Comparison of ENCODE assay signal across 20 cellular contexts in the genomic region with DNA sequence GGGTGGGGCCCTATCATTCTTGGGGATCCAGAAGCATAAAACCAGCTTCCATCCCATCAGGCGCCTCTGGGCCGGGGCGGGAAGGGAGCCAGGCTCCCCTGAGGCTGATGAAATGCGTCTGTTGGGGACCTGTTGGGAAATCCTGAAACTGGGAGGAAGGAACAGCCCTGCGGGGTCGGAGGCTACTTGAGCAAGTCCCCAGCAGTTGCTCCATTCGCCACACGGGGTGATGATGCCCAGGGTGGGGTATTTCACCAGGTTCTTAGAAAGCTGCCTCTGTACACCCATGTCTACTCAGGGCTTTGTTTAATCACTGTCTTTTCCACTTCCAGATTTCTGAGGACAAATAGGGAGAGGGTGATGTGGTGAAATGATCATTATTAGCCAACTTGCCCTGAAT. TPM values are rescaled to one million over a fixed set of nuclear protein-coding genes. Genes with fewer than 3 reads are reported as not detected.
DNase-seq lines count a peak whose midpoint lies in the region; ATAC-seq and TF ChIP-seq lines count a peak whose summit lies in the region.
"Had no signal": no experiment of that assay in that cellular context is flagged by ENCODE, and none has a peak within 500 bp of the region (broad histone marks: within the 10 kb centered on the region; RNA-seq: fewer than 3 reads in every experiment).

No MANE protein-coding gene starts in this region.

- H3K27ac ChIP-seq in endodermal cell (ENCODE audit: low read depth, low read length) (no peak overlapping the region), neutrophil (peak overlapping the region; percentile 60)

- H3K9me3 Mint-ChIP-seq in endodermal cell (no peaks in the 10 kb centered on the region), nephron progenitor cell (no peaks in the 10 kb centered on the region)
- H3K9me3 Mint-ChIP-seq: natural killer cell; stimulated activated naive CD8-positive, alpha-beta T cell treated with anti-CD3 and anti-CD28 coated beads, Interleukin-15, Interleukin-2, amounts not matched to agents 100 ng/mL and 50 ng/mL, for 24 hours had no signal

- no peak overlapping the region for H3K4me3 Mint-ChIP-seq in endodermal cell
- H3K4me3 Mint-ChIP-seq in nephron progenitor cell, result no peak overlapping the region
- H3K4me3 Mint-ChIP-seq: activated naive CD8-positive, alpha-beta T cell; natural killer cell; stimulated activated naive CD8-positive, alpha-beta T cell treated with anti-CD3 and anti-CD28 coated beads, Interleukin-15, Interleukin-2, amounts not matched to agents 100 ng/mL and 50 ng/mL, for 24 hours had no signal

- no peaks in the 10 kb centered on the region for H3K36me3 Mint-ChIP-seq in endodermal cell (ENCODE audit: low read depth)
- no peaks in the 10 kb centered on the region for H3K36me3 Mint-ChIP-seq in nephron progenitor cell (ENCODE audit: low read depth)
- H3K36me3 Mint-ChIP-seq: activated naive CD8-positive, alpha-beta T cell; natural killer cell had no signal

- DNase-seq in H7 (peak; percentile 78), NB4 (ENCODE audit: low read depth) (peak; percentile 89), endodermal cell (peak; percentile 66), NCI-H1436 treated with DMSO at 0.1 percent for 48 hours (lab: John Stamatoyannopoulos, UW) (no peak), nephron progenitor cell (no peak), HT-29 (ENCODE audit: low spot score) (no peak)
- DNase-seq: activated CD8-positive, alpha-beta memory T cell treated with anti-CD3 and anti-CD28 coated beads for 24 hours; COR-L47; islet precursor cell; mesenchymal stem cell; natural killer cell; NCI-H1694; NCI-H446; SHP77 treated with DMSO at 0.1 percent for 48 hours; stimulated activated CD4-positive, alpha-beta T cell treated with anti-CD3 and anti-CD28 coated beads, Interleukin-2, amount 100 ng/mL, for 24 hours had no signal

- TF ChIP-seq CTCF in NB4 (IDR thresholded peaks at IDR 0.05; ENCODE audit: low read depth, low read length) (peak; percentile 49), endodermal cell (conservative IDR thresholded peaks at IDR 0.05) (peak; percentile 55), neutrophil (IDR thresholded peaks at IDR 0.05) (no peak), nephron progenitor cell (IDR thresholded peaks at IDR 0.05) (no peak)

- 87 to 93% methylated on average over 4 to 8 of the region's 8 CpGs for WGBS in endodermal cell (ENCODE audit: insufficient coverage in 1 of 2, insufficient read length in 1 of 2), 2 experiments

- no peak for ATAC-seq in GM18868 (IDR thresholded peaks at IDR 0.05; ENCODE audit: unreplicated experiment)
- ATAC-seq: activated CD4-positive, CD25-positive, alpha-beta regulatory T cell treated with anti-CD3 and anti-CD28 coated beads, Interleukin-2, amount 50 U/mL, for 24 hours had no signal

- TF ChIP-seq POLR2A in NB4 (IDR thresholded peaks at IDR 0.05; ENCODE audit: extremely low read depth, insufficient read length), result no peak

- peaks cover 39% of the 10 kb centered on the region for H3K27me3 Mint-ChIP-seq in endodermal cell (ENCODE audit: insufficient read depth)
- H3K27me3 Mint-ChIP-seq in nephron progenitor cell (ENCODE audit: low read depth, poor library complexity), result peaks cover 6% of the 10 kb centered on the region
- H3K27me3 Mint-ChIP-seq: activated naive CD8-positive, alpha-beta T cell; stimulated activated naive CD8-positive, alpha-beta T cell treated with anti-CD3 and anti-CD28 coated beads, Interleukin-15, Interleukin-2, amounts not matched to agents 100 ng/mL and 50 ng/mL, for 24 hours had no signal

- H3K27me3 ChIP-seq in H7 (ENCODE audit: control insufficient read depth, insufficient read depth, low read length), result no peaks in the 10 kb centered on the region
- peaks cover 46% of the 10 kb centered on the region for H3K27me3 ChIP-seq in endodermal cell (ENCODE audit: control insufficient read depth, insufficient read depth, low read length, poor library complexity, severe bottlenecking)
- H3K27me3 ChIP-seq in neutrophil, result no peaks in the 10 kb centered on the region

- H3K4me1 ChIP-seq in endodermal cell (ENCODE audit: control insufficient read depth, insufficient read depth, low read length) (peaks cover 8% of the 10 kb centered on the region), neutrophil (ENCODE audit: control insufficient read depth in 1 of 2, insufficient read depth in 1 of 2, low read depth in 1 of 2, low read length in 1 of 2) (peaks cover 68 to 70% of the 10 kb centered on the region in 2 experiments)

- no peaks in the 10 kb centered on the region for H3K36me3 ChIP-seq in H7 (replicated peaks; ENCODE audit: control insufficient read depth, insufficient read depth, low read length)
- H3K36me3 ChIP-seq in endodermal cell (ENCODE audit: control insufficient read depth, insufficient read depth, low read length), result no peaks in the 10 kb centered on the region
- no peaks in the 10 kb centered on the region for H3K36me3 ChIP-seq in neutrophil

- H3K9me3 ChIP-seq in endodermal cell (ENCODE audit: control insufficient read depth, low read length) (no peaks in the 10 kb centered on the region), neutrophil (no peaks in the 10 kb centered on the region)

- H3K4me3 ChIP-seq in H7 (ENCODE audit: insufficient read depth, low read depth, low read length), result no peak overlapping the region
- H3K4me3 ChIP-seq in NB4 (ENCODE audit: low read depth, low read length), result no peak overlapping the region
- H3K4me3 ChIP-seq in endodermal cell (ENCODE audit: low read length), result no peak overlapping the region
- H3K4me3 ChIP-seq in neutrophil (ENCODE audit: low read depth in 1 of 2, low read length in 1 of 2), result peak overlapping the region; percentile 17 to 19

- H3K27ac Mint-ChIP-seq in endodermal cell (no peak overlapping the region), nephron progenitor cell (no peak overlapping the region)
- H3K27ac Mint-ChIP-seq: activated naive CD8-positive, alpha-beta T cell; natural killer cell; stimulated activated naive CD8-positive, alpha-beta T cell treated with anti-CD3 and anti-CD28 coated beads, Interleukin-15, Interleukin-2, amounts not matched to agents 100 ng/mL and 50 ng/mL, for 24 hours had no signal

- no peak overlapping the region for H3K9ac ChIP-seq in endodermal cell (ENCODE audit: extremely low read depth, low read length, poor library complexity, severe bottlenecking)

- H3K4me1 Mint-ChIP-seq in endodermal cell, result peaks cover 14% of the 10 kb centered on the region
- no peaks in the 10 kb centered on the region for H3K4me1 Mint-ChIP-seq in nephron progenitor cell

RNA-seq across cellular contexts. Expression of a gene that starts 25.4 kb away (rescaled TPM):
- 17.1 and 19.3 TPM in 2 replicates for total RNA-seq in H7 (2014; rRNA removed; shearing (Covaris generic))
- 10 to 100 TPM; 16.6 to 18.2 TPM for total RNA-seq in endodermal cell
- polyA plus RNA-seq in endodermal cell (2013, experiment 1 of 2), result 20.4 TPM
- polyA plus RNA-seq in endodermal cell (2013, experiment 2 of 2), result 21.9 TPM
- 20.8 and 22.5 TPM in 2 replicates for total RNA-seq in HT-29 (2014; rRNA removed; shearing (Covaris generic))

Comparison
In these comparisons a context has a peak if more than half of its experiments do, and no peak if none do; other contexts are left out.
1. DNase-seq: peak in H7 (single experiment), NB4 (single experiment) and endodermal cell (single experiment); none in NCI-H1436 treated with DMSO at 0.1 percent for 48 hours (single experiment), nephron progenitor cell (single experiment) and HT-29 (single experiment).
2. H3K4me3 ChIP-seq: peak in neutrophil (2 of 2); none in H7 (single experiment), NB4 (single experiment) and endodermal cell (single experiment).
3. CTCF ChIP-seq: peak in NB4 (single experiment) and endodermal cell (single experiment); none in neutrophil (single experiment) and nephron progenitor cell (single experiment).